Comparison of ENCODE assay signal across 22 cellular contexts in genomic region chr1:163357378-163357777, GRCh38. TPM values are rescaled to one million over a fixed set of nuclear protein-coding genes. Genes with fewer than 3 reads are reported as not detected.
DNase-seq lines count a peak whose midpoint lies in the region; ATAC-seq and TF ChIP-seq lines count a peak whose summit lies in the region.
"Had no signal": no experiment of that assay in that cellular context is flagged by ENCODE, and none has a peak within 500 bp of the region (broad histone marks: within the 10 kb centered on the region; RNA-seq: fewer than 3 reads in every experiment).

No MANE protein-coding gene starts in this region.

- H3K4me3 ChIP-seq in astrocyte of the spinal cord (ENCODE audit: low read depth, low read length) (no peak overlapping the region), fibroblast of the aortic adventitia (ENCODE audit: low read depth, low read length) (no peak overlapping the region), osteoblast (ENCODE audit: insufficient read depth, low read length) (no peak overlapping the region), left lung (no peak overlapping the region)
- H3K4me3 ChIP-seq: lower lobe of right lung, right lobe of liver, thyroid gland had no signal

- peaks cover 2% of the 10 kb centered on the region for H3K27me3 ChIP-seq in osteoblast (ENCODE audit: insufficient read depth, low read length)
- no peaks in the 10 kb centered on the region for H3K27me3 ChIP-seq in left lung
- H3K27me3 ChIP-seq: right lobe of liver, thyroid gland had no signal

- peak; percentile 16 for DNase-seq in HCEC 1CT
- DNase-seq in astrocyte of the spinal cord (ENCODE audit: low read depth, low spot score) = peak; percentile 18
- peak; percentile 51 for DNase-seq in fibroblast of the aortic adventitia (ENCODE audit: low read depth)
- no peak for DNase-seq in osteoblast (ENCODE audit: insufficient read length, low spot score, missing footprints)
- no peak for DNase-seq in NCI-H1105 treated with DMSO at 0.1 percent for 48 hours (lab: John Stamatoyannopoulos, UW)
- no peak for DNase-seq in left lung
- DNase-seq in putamen (ENCODE audit: low spot score) = no peak
- DNase-seq: activated gamma-delta T cell; central memory CD4-positive, alpha-beta T cell; islet precursor cell; lower lobe of right lung; NCI-H1694 treated with DMSO at 0.1 percent for 48 hours; NCI-H2171 treated with DMSO at 0.1 percent for 48 hours; NCI-H526; right lobe of liver; SIG-M5; stimulated activated CD4-positive, alpha-beta T cell treated with anti-CD3 and anti-CD28 coated beads, Interleukin-15, amount 100 ng/mL, for 24 hours; stimulated activated naive CD8-positive, alpha-beta T cell treated with anti-CD3 and anti-CD28 coated beads, Interleukin-15, amount 100 ng/mL, for 72 hours; T-helper 1 cell; thyroid gland had no signal

- H3K79me2 ChIP-seq in osteoblast (ENCODE audit: insufficient read depth, low read length) = no peaks in the 10 kb centered on the region

- in situ Hi-C loops in astrocyte of the spinal cord (cut with HindIII; ENCODE audit: low sequenced_read_pairs) = no loop called here

- no peak for TF ChIP-seq CTCF in astrocyte of the spinal cord (IDR thresholded peaks at IDR 0.05; ENCODE audit: low read depth, low read length)
- no peak for TF ChIP-seq CTCF in fibroblast of the aortic adventitia (IDR thresholded peaks at IDR 0.05; ENCODE audit: insufficient read depth, low read length)
- no peak for TF ChIP-seq CTCF in osteoblast (IDR thresholded peaks at IDR 0.05; ENCODE audit: extremely low read depth, low read depth, low read length)
- TF ChIP-seq CTCF in left lung (IDR thresholded peaks at IDR 0.05) = no peak

- H3K4me1 ChIP-seq in osteoblast (ENCODE audit: insufficient read depth, low read length) (no peaks in the 10 kb centered on the region), left lung (no peaks in the 10 kb centered on the region)
- H3K4me1 ChIP-seq: lower lobe of right lung, right lobe of liver, thyroid gland had no signal

- H3K27ac ChIP-seq in osteoblast (ENCODE audit: low read depth, low read length) (no peak overlapping the region), left lung (no peak overlapping the region)
- H3K27ac ChIP-seq: KMS-11, lower lobe of right lung, right lobe of liver, thyroid gland had no signal

- H2AFZ ChIP-seq in osteoblast (ENCODE audit: low read length) = no peak overlapping the region

- H3K4me2 ChIP-seq in osteoblast (ENCODE audit: insufficient read depth, low read length) = peak overlapping the region; percentile 13
- H3K4me2 ChIP-seq: KMS-11 had no signal

- H4K20me1 ChIP-seq in osteoblast (ENCODE audit: insufficient read depth, low read length) = no peaks in the 10 kb centered on the region

- H3K9me3 ChIP-seq in osteoblast (ENCODE audit: low read depth, low read length) (no peaks in the 10 kb centered on the region), left lung (no peaks in the 10 kb centered on the region)
- H3K9me3 ChIP-seq: lower lobe of right lung, right lobe of liver, thyroid gland had no signal

- H3K36me3 ChIP-seq in osteoblast (ENCODE audit: insufficient read depth, low read length) (peaks cover 3% of the 10 kb centered on the region), left lung (no peaks in the 10 kb centered on the region)
- H3K36me3 ChIP-seq: lower lobe of right lung, right lobe of liver, thyroid gland had no signal

- intact Hi-C loops in left lung (cut with DNase I) = no loop called here

- ATAC-seq in left lung = no peak
- ATAC-seq: lower lobe of right lung; Panc1; stimulated activated naive CD8-positive, alpha-beta T cell treated with anti-CD3 and anti-CD28 coated beads, Interleukin-15, amount 100 ng/mL, for 72 hours had no signal

RNA-seq across cellular contexts. Expression of gene NUF2, which starts 35.6 kb away (rescaled TPM):
- total RNA-seq in fibroblast of the aortic adventitia (ENCODE audit: low replicate concordance) (1.2 and 25.8 TPM in 2 replicates), osteoblast (1.8 and 3.2 TPM in 2 replicates), left lung (1 to 10 TPM; 1.9 to 4.3 TPM)

Comparison
In these comparisons a context has a peak if more than half of its experiments do, and no peak if none do; other contexts are left out.
1. DNase-seq: peak in HCEC 1CT (single experiment), astrocyte of the spinal cord (single experiment) and fibroblast of the aortic adventitia (single experiment); none in osteoblast (single experiment), NCI-H1105 treated with DMSO at 0.1 percent for 48 hours (single experiment), left lung (0 of 2) and putamen (single experiment).